ENCODE assay signal across 8 cellular contexts in genomic region chr12:120117961-120118709, GRCh38. TPM values are rescaled to one million over a fixed set of nuclear protein-coding genes. Genes with fewer than 3 reads are reported as not detected.
DNase-seq lines count a peak whose midpoint lies in the region; ATAC-seq and TF ChIP-seq lines count a peak whose summit lies in the region.

No MANE protein-coding gene starts in this region.

- DNase-seq in GM03348 (ENCODE audit: low spot score) = peak; percentile 45
- DNase-seq in OCI-LY7 (ENCODE audit: low spot score) = peak; percentile 37
- no peak for DNase-seq in endothelial cell (ENCODE audit: low spot score)
- peak; percentile 51 for DNase-seq in neural progenitor cell (ENCODE audit: low spot score)
- DNase-seq in germinal center (ENCODE audit: low spot score) = no peak
- no peak for DNase-seq in NCI-H187 treated with DMSO at 0.1 percent for 48 hours (lab: John Stamatoyannopoulos, UW)
- DNase-seq in NCI-H526 treated with DMSO at 0.1 percent for 48 hours (lab: John Stamatoyannopoulos, UW) = no peak

- H3K27me3 ChIP-seq in neural progenitor cell = no peaks in the 10 kb centered on the region

- H3K9ac ChIP-seq in neural progenitor cell = peak overlapping the region; percentile 7

- H4K20me1 ChIP-seq in OCI-LY7 (ENCODE audit: insufficient read depth, low read length) = peaks cover 14% of the 10 kb centered on the region
- peaks cover 21% of the 10 kb centered on the region for H4K20me1 ChIP-seq in neural progenitor cell (ENCODE audit: low read depth)

- peak overlapping the region; percentile 77 for H3K27ac ChIP-seq in OCI-LY7 (ENCODE audit: low read depth, low read length, poor library complexity, severe bottlenecking)
- H3K27ac ChIP-seq in neural progenitor cell = no peak overlapping the region

- H2AFZ ChIP-seq in OCI-LY7 (ENCODE audit: low read length) (no peak overlapping the region), neural progenitor cell (replicated peaks) (no peak overlapping the region)

- H3K9me3 Mint-ChIP-seq in endothelial cell (ENCODE audit: unreplicated experiment) (no peaks in the 10 kb centered on the region), neural progenitor cell (no peaks in the 10 kb centered on the region)

- H3K36me3 Mint-ChIP-seq in endothelial cell (ENCODE audit: low read depth, unreplicated experiment) = peaks cover 29% of the 10 kb centered on the region
- peaks cover 13% of the 10 kb centered on the region for H3K36me3 Mint-ChIP-seq in neural progenitor cell

- intact Hi-C loops in OCI-LY7 (cut with micrococcal nuclease; ENCODE audit: unreplicated experiment) = loop anchor here (2.0 kb wide), 2 partner anchors 31 to 49 kb away; no protein-coding TSS in a partner anchor

- H3K4me1 ChIP-seq in OCI-LY7 (ENCODE audit: insufficient read depth, low read length, poor library complexity, severe bottlenecking) = peaks cover 63% of the 10 kb centered on the region
- peaks cover 16% of the 10 kb centered on the region for H3K4me1 ChIP-seq in neural progenitor cell

- peaks cover 16% of the 10 kb centered on the region for H3F3A ChIP-seq in neural progenitor cell (ENCODE audit: low read depth)

- H3K79me2 ChIP-seq in OCI-LY7 (ENCODE audit: insufficient read depth, low read depth, low read length) (peaks cover 67% of the 10 kb centered on the region), neural progenitor cell (ENCODE audit: low read depth) (peaks cover 46% of the 10 kb centered on the region)

- H3K4me2 ChIP-seq in OCI-LY7 (ENCODE audit: low read length) (peak overlapping the region; percentile 80), neural progenitor cell (peak overlapping the region; percentile 90)

- H3K4me1 Mint-ChIP-seq in endothelial cell (ENCODE audit: unreplicated experiment) (peaks cover 48% of the 10 kb centered on the region), neural progenitor cell (peaks cover 32% of the 10 kb centered on the region)

- ATAC-seq in HG03571 (IDR thresholded peaks at IDR 0.05; ENCODE audit: unreplicated experiment) = no peak

- peak overlapping the region; percentile 98 for H3K4me3 Mint-ChIP-seq in endothelial cell (ENCODE audit: unreplicated experiment)
- H3K4me3 Mint-ChIP-seq in neural progenitor cell = peak overlapping the region; percentile 91

- H3K27me3 Mint-ChIP-seq in endothelial cell (ENCODE audit: unreplicated experiment) (peaks cover 19% of the 10 kb centered on the region), neural progenitor cell (ENCODE audit: insufficient read depth, low read depth) (peaks cover 5% of the 10 kb centered on the region)

- CTCF ChIA-PET in OCI-LY7 (lab: Charles Lee; ENCODE audit: unreplicated experiment) = interaction anchor here (0.7 to 1.0 kb wide), 3 partner anchors 10 to 110 kb away, joined by 3 to 7 read pairs (median 3); partner anchors contain the start of gene RPLP0

- TSS peak; percentile 86 for BruUV-seq in OCI-LY7 (replicated peaks; lab: Mats Ljungman, UMichigan)

- H3K36me3 ChIP-seq in OCI-LY7 (ENCODE audit: insufficient read depth, low read length) (peaks cover 37% of the 10 kb centered on the region), neural progenitor cell (no peaks in the 10 kb centered on the region)

- POLR2A ChIA-PET in OCI-LY7 (lab: Charles Lee) = interaction anchor here (0.6 to 8.4 kb wide), 8 partner anchors 14 to 83 kb away, joined by 3 to 86 read pairs (median 8); partner anchors contain the start of gene RPLP0

- no peaks in the 10 kb centered on the region for H3K9me2 ChIP-seq in OCI-LY7 (ENCODE audit: insufficient read depth, low read length)

- TF ChIP-seq CTCF in OCI-LY7 (conservative IDR thresholded peaks at IDR 0.05; ENCODE audit: low read length) (no peak), endothelial cell (IDR thresholded peaks at IDR 0.05; ENCODE audit: unreplicated experiment) (no peak), neural progenitor cell (IDR thresholded peaks at IDR 0.05) (no peak)

- peak overlapping the region; percentile 90 for H3K4me3 ChIP-seq in OCI-LY7 (ENCODE audit: low read depth, low read length, poor library complexity, severe bottlenecking)
- peak overlapping the region; percentile 83 for H3K4me3 ChIP-seq in neural progenitor cell

- H3K9me3 ChIP-seq in OCI-LY7 (ENCODE audit: low read length) (no peaks in the 10 kb centered on the region), neural progenitor cell (ENCODE audit: low read depth) (no peaks in the 10 kb centered on the region)

- H3K27ac Mint-ChIP-seq in endothelial cell (ENCODE audit: unreplicated experiment) (peak overlapping the region; percentile 85), neural progenitor cell (no peak overlapping the region)

RNA-seq across cellular contexts. Expression of gene RAB35, which starts 1.6 kb away (rescaled TPM):
- total RNA-seq in OCI-LY7 (2014; rRNA removed; shearing (Covaris generic)) = 30.9 and 42.2 TPM in 2 replicates
- total RNA-seq in OCI-LY7 (2022) (71.1 and 85.9 TPM in 2 replicates), endothelial cell (ENCODE audit: unreplicated experiment) (76.4 TPM), neural progenitor cell (ENCODE audit: low replicate concordance) (17.5 and 24.5 TPM in 2 replicates)

Comparison
In these comparisons a context has a peak if more than half of its experiments do, and no peak if none do; other contexts are left out.
1. DNase-seq: peak in GM03348 (single experiment), OCI-LY7 (single experiment) and neural progenitor cell (single experiment); none in endothelial cell (single experiment), germinal center (single experiment), NCI-H187 treated with DMSO at 0.1 percent for 48 hours (single experiment) and NCI-H526 treated with DMSO at 0.1 percent for 48 hours (single experiment).